ENCODE assay signal across 8 cellular contexts in the genomic region with DNA sequence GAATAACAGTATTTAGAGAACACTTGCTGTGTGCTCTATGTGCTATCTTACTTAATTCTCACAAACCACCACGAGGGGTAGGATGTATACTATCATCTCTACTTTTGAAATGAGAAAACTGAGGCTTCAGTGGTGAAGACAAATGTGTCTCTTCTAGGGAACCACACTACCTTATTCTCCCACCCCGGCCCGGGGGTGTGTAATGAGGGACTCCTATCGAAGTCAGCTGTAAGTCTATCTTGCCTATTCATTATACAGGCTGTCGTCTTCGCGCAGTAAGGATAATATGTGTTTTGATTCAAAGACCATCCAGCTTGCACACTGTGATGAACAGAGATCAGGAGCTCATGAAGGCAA. TPM values are rescaled to one million over a fixed set of nuclear protein-coding genes. Genes with fewer than 3 reads are reported as not detected.
DNase-seq lines count a peak whose midpoint lies in the region; ATAC-seq and TF ChIP-seq lines count a peak whose summit lies in the region.

No MANE protein-coding gene starts in this region.

- H3K27ac Mint-ChIP-seq in Caco-2 (ENCODE audit: unreplicated experiment), result peak overlapping the region; percentile 88
- peak overlapping the region; percentile 87 for H3K27ac Mint-ChIP-seq in activated T-helper 2 cell treated with anti-CD3 and anti-CD28 coated beads, Interferon-gamma antibody, Interleukin-2, Interleukin-4, amounts not matched to agents 10 μg/mL and 5 μg/mL and 100 μg/mL, durations not matched to agents 14 hours and 24 hours and 36 hours

- H3K36me3 ChIP-seq in Caco-2 (ENCODE audit: control insufficient read depth, insufficient read depth, low read length) (peaks cover 2% of the 10 kb centered on the region; the same call in 1 of the 2 replicates), HUES64 (ENCODE audit: insufficient read depth, low read length) (peaks cover 18% of the 10 kb centered on the region)

- CTCF ChIA-PET in Caco-2 (lab: Charles Lee), result interaction anchor here (0.6 to 2.2 kb wide), 5 partner anchors 10 to 80 kb away, joined by 3 to 13 read pairs (median 3); no protein-coding TSS in a partner anchor

- 0 out of 2 replicates have a peak, but pooled peaks cover 4% of the 10 kb centered on the region for H3K4me1 ChIP-seq in Caco-2
- peaks cover 6% of the 10 kb centered on the region; the same call in 1 of the 2 replicates for H3K4me1 ChIP-seq in HUES64 (ENCODE audit: insufficient read depth, low read length)

- peaks cover 6% of the 10 kb centered on the region for H3K4me1 Mint-ChIP-seq in Caco-2 (ENCODE audit: low read depth, unreplicated experiment)
- H3K4me1 Mint-ChIP-seq in activated T-helper 2 cell treated with anti-CD3 and anti-CD28 coated beads, Interferon-gamma antibody, Interleukin-2, Interleukin-4, amounts not matched to agents 10 μg/mL and 5 μg/mL and 100 μg/mL, durations not matched to agents 14 hours and 24 hours and 36 hours (ENCODE audit: low read depth), result peaks cover 39% of the 10 kb centered on the region

- H3K4me3 ChIP-seq in Caco-2 (ENCODE audit: low read depth, low read length) (peak overlapping the region; percentile 96), HUES64 (ENCODE audit: low read length) (peak overlapping the region; percentile 90)

- H3K36me3 Mint-ChIP-seq in Caco-2 (ENCODE audit: insufficient read depth, unreplicated experiment), result peaks cover 37% of the 10 kb centered on the region
- H3K36me3 Mint-ChIP-seq in activated T-helper 2 cell treated with anti-CD3 and anti-CD28 coated beads, Interferon-gamma antibody, Interleukin-2, Interleukin-4, amounts not matched to agents 10 μg/mL and 5 μg/mL and 100 μg/mL, durations not matched to agents 14 hours and 24 hours and 36 hours (ENCODE audit: low read depth), result peaks cover 48% of the 10 kb centered on the region

- peak overlapping the region; percentile 73 for H3K4me3 Mint-ChIP-seq in Caco-2 (ENCODE audit: unreplicated experiment)
- H3K4me3 Mint-ChIP-seq in activated T-helper 2 cell treated with anti-CD3 and anti-CD28 coated beads, Interferon-gamma antibody, Interleukin-2, Interleukin-4, amounts not matched to agents 10 μg/mL and 5 μg/mL and 100 μg/mL, durations not matched to agents 14 hours and 24 hours and 36 hours (ENCODE audit: low read depth), result peak overlapping the region; percentile 92

- no peak overlapping the region; the same call in 1 of the 2 replicates for H3K27ac ChIP-seq in HUES64 (ENCODE audit: low read depth, low read length)

- DNase-seq in Caco-2 (no peak), left kidney (ENCODE audit: low read depth, low spot score) (peak; percentile 20), superior temporal gyrus (ENCODE audit: extremely low spot score) (no peak)
- DNase-seq in activated T-helper 2 cell treated with anti-CD3 and anti-CD28 coated beads, Interferon-gamma antibody, Interleukin-2, Interleukin-4, amounts not matched to agents 10 μg/mL and 5 μg/mL and 100 μg/mL, durations not matched to agents 14 hours and 24 hours and 36 hours (ENCODE audit: low spot score), result peak; percentile 39
- DNase-seq in stimulated activated naive CD8-positive, alpha-beta T cell treated with anti-CD3 and anti-CD28 coated beads, Interleukin-15, Interleukin-2, amounts not matched to agents 100 U/mL and 50 U/mL, for 24 hours, result peak; percentile 71

- H3K27me3 ChIP-seq in Caco-2 (replicated peaks; ENCODE audit: control insufficient read depth, insufficient read depth, low read length) (no peaks in the 10 kb centered on the region), HUES64 (ENCODE audit: insufficient read depth, low read length) (peaks cover 17% of the 10 kb centered on the region)

- POLR2A ChIA-PET in Caco-2 (lab: Charles Lee), result interaction anchor here (1.0 to 1.8 kb wide), 3 partner anchors 8 to 21 kb away, joined by 3 to 10 read pairs (median 7); no protein-coding TSS in a partner anchor

- H3K9me3 ChIP-seq in Caco-2 (no peaks in the 10 kb centered on the region), HUES64 (ENCODE audit: insufficient read depth, low read depth, low read length) (peaks cover 4% of the 10 kb centered on the region)

- no peaks in the 10 kb centered on the region for H3K27me3 Mint-ChIP-seq in Caco-2 (ENCODE audit: insufficient read depth, unreplicated experiment)
- no peaks in the 10 kb centered on the region for H3K27me3 Mint-ChIP-seq in activated T-helper 2 cell treated with anti-CD3 and anti-CD28 coated beads, Interferon-gamma antibody, Interleukin-2, Interleukin-4, amounts not matched to agents 10 μg/mL and 5 μg/mL and 100 μg/mL, durations not matched to agents 14 hours and 24 hours and 36 hours (ENCODE audit: low read depth)

- peak; percentile 51 for ATAC-seq in stimulated activated naive CD8-positive, alpha-beta T cell treated with anti-CD3 and anti-CD28 coated beads, Interleukin-15, Interleukin-2, amounts not matched to agents 100 U/mL and 50 U/mL, for 24 hours
- ATAC-seq in GM19023 (IDR thresholded peaks at IDR 0.05; ENCODE audit: unreplicated experiment) (no peak), GM18502 (IDR thresholded peaks at IDR 0.05; ENCODE audit: poor library complexity, unreplicated experiment) (no peak)

- H3K9ac ChIP-seq in HUES64 (ENCODE audit: low read depth, low read length), result peak overlapping the region; percentile 92; the same call in 1 of the 2 replicates

- 27% methylated on average over 6 of the region's 7 CpGs for WGBS in HUES64

- no peak for TF ChIP-seq CTCF in Caco-2 (IDR thresholded peaks at IDR 0.05; ENCODE audit: insufficient read depth in 1 of 2, low read depth in 1 of 2, low read length in 1 of 2, severe bottlenecking in 1 of 2, unreplicated experiment in 1 of 2)

- no peaks in the 10 kb centered on the region for H3K9me3 Mint-ChIP-seq in Caco-2 (ENCODE audit: unreplicated experiment)
- no peaks in the 10 kb centered on the region for H3K9me3 Mint-ChIP-seq in activated T-helper 2 cell treated with anti-CD3 and anti-CD28 coated beads, Interferon-gamma antibody, Interleukin-2, Interleukin-4, amounts not matched to agents 10 μg/mL and 5 μg/mL and 100 μg/mL, durations not matched to agents 14 hours and 24 hours and 36 hours

- BruUV-seq in Caco-2 (replicated peaks; lab: Mats Ljungman, UMichigan), result TSS peak; percentile 68

- intact Hi-C loops in Caco-2 (cut with micrococcal nuclease; ENCODE audit: unreplicated experiment), result no loop called here
- intact Hi-C loops in activated T-helper 2 cell treated with anti-CD3 and anti-CD28 coated beads, Interferon-gamma antibody, Interleukin-2, Interleukin-4, amounts not matched to agents 10 μg/mL and 5 μg/mL and 100 μg/mL, durations not matched to agents 14 hours and 24 hours and 36 hours (cut with micrococcal nuclease), result loop anchor here (1.0 to 10.0 kb wide), 6 partner anchors 8 to 425 kb away; a partner anchor contains a TSS

RNA-seq across cellular contexts. Expression of a gene that starts 1.1 kb away (rescaled TPM):
- 55.2 and 60.5 TPM in 2 replicates for total RNA-seq in Caco-2 (2022)
- 32.2 TPM for polyA plus RNA-seq in HUES64 (2013, experiment 1 of 2)
- 28.8 TPM for polyA plus RNA-seq in HUES64 (2013, experiment 2 of 2)
- 104 and 106 TPM in 2 replicates for total RNA-seq in activated T-helper 2 cell treated with anti-CD3 and anti-CD28 coated beads, Interferon-gamma antibody, Interleukin-2, Interleukin-4, amounts not matched to agents 10 μg/mL and 5 μg/mL and 100 μg/mL, durations not matched to agents 14 hours and 24 hours and 36 hours

RNA-seq across cellular contexts. Expression of a gene that starts 1.3 kb away (rescaled TPM):
- 6.8 and 7.1 TPM in 2 replicates for total RNA-seq in Caco-2 (2022)
- 2.1 TPM for polyA plus RNA-seq in HUES64 (2013, experiment 1 of 2)
- polyA plus RNA-seq in HUES64 (2013, experiment 2 of 2), result 1.8 TPM
- 4.5 and 4.6 TPM in 2 replicates for total RNA-seq in activated T-helper 2 cell treated with anti-CD3 and anti-CD28 coated beads, Interferon-gamma antibody, Interleukin-2, Interleukin-4, amounts not matched to agents 10 μg/mL and 5 μg/mL and 100 μg/mL, durations not matched to agents 14 hours and 24 hours and 36 hours

Comparison
In these comparisons a context has a peak if more than half of its experiments do, and no peak if none do; other contexts are left out.
1. DNase-seq: peak in activated T-helper 2 cell treated with anti-CD3 and anti-CD28 coated beads, Interferon-gamma antibody, Interleukin-2, Interleukin-4, amounts not matched to agents 10 μg/mL and 5 μg/mL and 100 μg/mL, durations not matched to agents 14 hours and 24 hours and 36 hours (single experiment), left kidney (single experiment) and stimulated activated naive CD8-positive, alpha-beta T cell treated with anti-CD3 and anti-CD28 coated beads, Interleukin-15, Interleukin-2, amounts not matched to agents 100 U/mL and 50 U/mL, for 24 hours (single experiment); none in Caco-2 (0 of 2) and superior temporal gyrus (single experiment).